ENCODE assay signal across 21 cellular contexts in the genomic region with DNA sequence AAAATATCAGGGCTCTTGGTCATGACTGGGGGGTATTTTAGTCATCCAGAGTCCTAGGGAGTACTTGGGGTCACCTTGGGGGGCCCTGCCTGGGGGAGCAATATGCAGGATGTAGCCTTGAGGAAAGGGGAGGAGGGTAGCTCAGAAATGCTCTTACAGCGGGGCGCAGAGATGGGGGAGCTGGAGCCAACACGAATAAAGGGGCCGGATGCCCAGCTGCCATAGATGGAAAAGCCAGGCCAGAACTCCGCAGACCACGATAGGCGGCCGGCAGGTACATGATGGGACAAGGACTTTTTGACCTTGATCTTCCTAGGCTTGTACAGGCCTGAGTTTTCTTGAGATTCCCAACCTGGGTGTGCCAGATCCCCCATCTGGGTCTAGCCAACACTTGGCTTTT. TPM values are rescaled to one million over a fixed set of nuclear protein-coding genes. Genes with fewer than 3 reads are reported as not detected.
DNase-seq lines count a peak whose midpoint lies in the region; ATAC-seq, FAIRE-seq and TF ChIP-seq lines count a peak whose summit lies in the region.
"Had no signal": no experiment of that assay in that cellular context is flagged by ENCODE, and none has a peak within 500 bp of the region (broad histone marks: within the 10 kb centered on the region; RNA-seq: fewer than 3 reads in every experiment).

No MANE protein-coding gene starts in this region.

- FAIRE-seq in HepG2 (lab: Jason Lieb, UNC) (no peak), kidney (lab: Jason Lieb, UNC) (no peak)
- FAIRE-seq: A549, GM12891, GM19239, H1 had no signal

- TF ChIP-seq POLR2A in right lobe of liver (IDR thresholded peaks at IDR 0.05) (no peak), HepG2 (IDR thresholded peaks at IDR 0.05; ENCODE audit: insufficient read depth in 1 of 2, low read depth in 2 of 2, low read length in 2 of 2) (no peak), sigmoid colon (IDR thresholded peaks at IDR 0.05) (no peak)

- intact Hi-C loops in right lobe of liver (cut with DNase I) (loop anchor here (1.0 to 10.0 kb wide), 3 partner anchors 114 to 190 kb away; no protein-coding TSS in a partner anchor), HepG2 (cut with micrococcal nuclease; ENCODE audit: unreplicated experiment) (loop anchor here (10.0 kb wide), 1 partner anchor 190 kb away; no protein-coding TSS in a partner anchor), kidney (cut with DNase I) (no loop called here), sigmoid colon (cut with DNase I) (loop anchor here (1.0 to 10.0 kb wide), 2 partner anchors 114 to 390 kb away; no protein-coding TSS in a partner anchor)

- no peak overlapping the region for H2AFZ ChIP-seq in HepG2 (ENCODE audit: low read length)
- H2AFZ ChIP-seq: GM23248 had no signal

- 40% methylated on average over 1 of the region's 8 CpGs for WGBS in right lobe of liver (ENCODE audit: insufficient coverage, low coverage, low lambda C conversion rate, missing lambda C conversion rate)
- 63% methylated on average over 8 of the region's 8 CpGs for WGBS in HepG2 (ENCODE audit: low lambda C conversion rate)
- 91 to 92% methylated on average over 8 of the region's 8 CpGs for WGBS in sigmoid colon, 2 donors

- TF ChIP-seq EP300 in HepG2 (IDR thresholded peaks at IDR 0.05; ENCODE audit: low read depth in 2 of 2, low read length in 2 of 2) (no peak), HepG2 (CRISPR knock-in tag; IDR thresholded peaks at IDR 0.05; ENCODE audit: borderline replicate concordance) (no peak), sigmoid colon (IDR thresholded peaks at IDR 0.05) (no peak)

- H3K9ac ChIP-seq in HepG2 (ENCODE audit: insufficient read depth, low read depth, low read length), result no peak overlapping the region
- no peak overlapping the region for H3K9ac ChIP-seq in kidney (ENCODE audit: low read length in 2 of 2)
- H3K9ac ChIP-seq: BLaER1 treated with 17β-estradiol and CSF1 and Interleukin-3, amounts not matched to agents 10 nM and 100 nM; GM23248 had no signal

- TF ChIP-seq RAD21 in HepG2 (CRISPR knock-in tag; IDR thresholded peaks at IDR 0.05), result no peak

- no peak for ATAC-seq in right lobe of liver
- ATAC-seq in HepG2, result no peak
- ATAC-seq in GM18867 (IDR thresholded peaks at IDR 0.05; ENCODE audit: unreplicated experiment), result no peak

- H3K36me3 ChIP-seq in right lobe of liver, result no peaks in the 10 kb centered on the region
- no peaks in the 10 kb centered on the region for H3K36me3 ChIP-seq in HepG2 (replicated peaks in 1 of 2; ENCODE audit: control insufficient read depth in 1 of 2, insufficient read depth in 2 of 2, low read length in 2 of 2)
- H3K36me3 ChIP-seq in kidney (ENCODE audit: control insufficient read depth in 1 of 2, insufficient read depth in 2 of 2, low read length in 2 of 2), result no peaks in the 10 kb centered on the region
- no peaks in the 10 kb centered on the region for H3K36me3 ChIP-seq in sigmoid colon
- H3K36me3 ChIP-seq: BE2C; BLaER1 treated with 17β-estradiol and CSF1 and Interleukin-3, amounts not matched to agents 10 nM and 100 nM had no signal

- POLR2A ChIA-PET in HepG2 (lab: Yijun Ruan, JAX), result no interaction called here

- H3K27me3 ChIP-seq in right lobe of liver, result no peaks in the 10 kb centered on the region
- H3K27me3 ChIP-seq in HepG2 (ENCODE audit: control insufficient read depth in 1 of 2, insufficient read depth in 2 of 2, low read length in 2 of 2), result peaks cover 3 to 17% of the 10 kb centered on the region in 2 experiments; a peak in 3 of 5 replicates
- no peaks in the 10 kb centered on the region for H3K27me3 ChIP-seq in sigmoid colon
- H3K27me3 ChIP-seq: BE2C; BLaER1 treated with 17β-estradiol and CSF1 and Interleukin-3, amounts not matched to agents 10 nM and 100 nM had no signal

- H3K4me1 ChIP-seq in right lobe of liver (no peaks in the 10 kb centered on the region), HepG2 (ENCODE audit: insufficient read depth, low read length) (no peaks in the 10 kb centered on the region), kidney (ENCODE audit: control insufficient read depth in 1 of 2, insufficient read depth in 1 of 2, low read depth in 1 of 2, low read length in 2 of 2) (no peaks in the 10 kb centered on the region), sigmoid colon (no peaks in the 10 kb centered on the region)
- H3K4me1 ChIP-seq: A549; BE2C; BLaER1 treated with 17β-estradiol and CSF1 and Interleukin-3, amounts not matched to agents 10 nM and 100 nM had no signal

- in situ Hi-C loops in HepG2 (cut with HindIII; ENCODE audit: extremely low pct_ligation_motif_present, low pct_unique_long_range_greater_than_20kb), result loop anchor here (5.0 kb wide), 1 partner anchor 117 kb away; no protein-coding TSS in a partner anchor

- no peaks in the 10 kb centered on the region for H3K79me2 ChIP-seq in HepG2 (ENCODE audit: insufficient read depth, low read length)

- no peaks in the 10 kb centered on the region; the same call in none of the 2 replicates for H4K20me1 ChIP-seq in HepG2 (ENCODE audit: insufficient read depth, low read length)

- no peaks in the 10 kb centered on the region for H3K9me3 ChIP-seq in right lobe of liver
- H3K9me3 ChIP-seq in HepG2 (ENCODE audit: low read length), result peaks cover 11% of the 10 kb centered on the region
- no peaks in the 10 kb centered on the region for H3K9me3 ChIP-seq in kidney (ENCODE audit: control insufficient read depth in 1 of 2, low read length in 2 of 2)
- H3K9me3 ChIP-seq in sigmoid colon, result no peaks in the 10 kb centered on the region
- H3K9me3 ChIP-seq: BE2C had no signal

- H3K27ac ChIP-seq in right lobe of liver (no peak overlapping the region), HepG2 (ENCODE audit: extremely low read length, insufficient read depth, low read length) (no peak overlapping the region), kidney (ENCODE audit: low read depth in 2 of 2, low read length in 2 of 2) (no peak overlapping the region), sigmoid colon (no peak overlapping the region)
- H3K27ac ChIP-seq: A549; BLaER1 treated with 17β-estradiol and CSF1 and Interleukin-3, amounts not matched to agents 10 nM and 100 nM; GM23248 had no signal

- no peak for TF ChIP-seq CTCF in right lobe of liver (IDR thresholded peaks at IDR 0.05)
- TF ChIP-seq CTCF in HepG2 (CRISPR knock-in tag; IDR thresholded peaks at IDR 0.05), result no peak
- TF ChIP-seq CTCF in kidney (IDR thresholded peaks at IDR 0.05; ENCODE audit: borderline replicate concordance, extremely low read depth, insufficient read depth), result no peak
- no peak for TF ChIP-seq CTCF in sigmoid colon (IDR thresholded peaks at IDR 0.05)

- H3K4me3 ChIP-seq in right lobe of liver (no peak overlapping the region), HepG2 (replicated peaks in 1 of 3; ENCODE audit: insufficient read depth in 1 of 3, low read depth in 2 of 3, low read length in 3 of 3) (no peak overlapping the region), kidney (ENCODE audit: low read length in 2 of 2) (no peak overlapping the region), sigmoid colon (no peak overlapping the region)
- H3K4me3 ChIP-seq: A549; BLaER1 treated with 17β-estradiol and CSF1 and Interleukin-3, amounts not matched to agents 10 nM and 100 nM; GM23248 had no signal

- no peak overlapping the region for H3K4me2 ChIP-seq in HepG2 (ENCODE audit: low read depth, low read length)
- H3K4me2 ChIP-seq: A549; BLaER1 treated with 17β-estradiol and CSF1 and Interleukin-3, amounts not matched to agents 10 nM and 100 nM had no signal

- peak in 2 of 3 donors; percentile 2 to 27 for DNase-seq in right lobe of liver
- no peak for DNase-seq in HepG2 (ENCODE audit: low spot score)
- peak; percentile 52 for DNase-seq in kidney
- peak; percentile 45 for DNase-seq in sigmoid colon
- no peak for DNase-seq in NCI-H2081 treated with DMSO at 0.1 percent for 48 hours (lab: John Stamatoyannopoulos, UW)
- no peak for DNase-seq in activated CD4-positive, alpha-beta T cell treated with anti-CD3 and anti-CD28 coated beads for 4 hours
- DNase-seq: ACHN; BE2C; Calu3; CD4-positive, alpha-beta memory T cell; DMS79 treated with DMSO at 0.1 percent for 48 hours; GF-D8; GM23248; HCEC 1CT had no signal

- BruUV-seq in HepG2 (replicated peaks; lab: Mats Ljungman, UMichigan), result no TSS peak

- CTCF ChIA-PET in HepG2 (lab: Yijun Ruan, JAX; ENCODE audit: low intra/inter-chr PET ratio, low total read pairs), result interaction anchor here (2.9 kb wide), 1 partner anchor 115 kb away, joined by 17 read pairs; no protein-coding TSS in a partner anchor

TF ChIP-seq in HepG2, 621 proteins besides CTCF, POLR2A, EP300 and RAD21 (continues in another document):
- TF ChIP-seq ZC3H4 (CRISPR knock-in tag; IDR thresholded peaks at IDR 0.05; ENCODE audit: borderline replicate concordance), result no peak
- no peak for TF ChIP-seq TEAD3 (CRISPR knock-in tag; optimal IDR thresholded peaks at IDR 0.05; ENCODE audit: borderline replicate concordance)

RNA-seq across cellular contexts. Expression of a gene that starts 47.7 kb away (rescaled TPM):
- total RNA-seq in right lobe of liver (10 to 100 TPM; 14.5 to 70.1 (median 37.3) TPM), HepG2 (2016; rRNA removed; fragmentation: Illumina TruSeq; extraction: Trizol) (not detected in 2 replicates), kidney (2.1 TPM), sigmoid colon (1 to 10 TPM in 1 of 4 donors, under 1 TPM in 3; 0.16 to 1.4 (median 0.32) TPM)
- not detected in 2 replicates for total RNA-seq in HepG2 (2016; cell fraction: cytosol; rRNA removed; fragmentation: Illumina TruSeq; extraction: Trizol; ENCODE audit: low read depth)
- total RNA-seq in HepG2 (2016; cell fraction: insoluble cytoplasmic fraction; rRNA removed; fragmentation: Illumina TruSeq; extraction: Trizol), result not detected in 2 replicates
- not detected in 2 replicates for total RNA-seq in HepG2 (2016; cell fraction: membrane; rRNA removed; fragmentation: Illumina TruSeq; extraction: Trizol)
- not detected in 2 replicates for total RNA-seq in HepG2 (2016; cell fraction: nucleus; rRNA removed; fragmentation: Illumina TruSeq; extraction: Trizol)
- polyA plus RNA-seq in HepG2 (2011; rRNA removed) (0.04 TPM in 1 of 2 replicates, not detected in the other), kidney (ENCODE audit: insufficient read depth, low read depth, low replicate concordance) (not detected), sigmoid colon (under 1 TPM in 2 of 3 donors, not detected in 1; under 0.01 to 0.31 TPM)
- not detected in 2 replicates for polyA plus RNA-seq in HepG2 (2011; cell fraction: cytosol; rRNA removed)
- polyA plus RNA-seq in HepG2 (2011; cell fraction: nucleus; rRNA removed), result 0.03 and 0.05 TPM in 2 replicates
- polyA plus RNA-seq in HepG2 (2012), result 0.07 TPM in 1 of 2 replicates, not detected in the other
- polyA plus RNA-seq in HepG2 (2016; cell fraction: cytosol; fragmentation: Illumina TruSeq; extraction: Trizol; ENCODE audit: low read depth), result not detected in 2 replicates
- not detected in 2 replicates for polyA plus RNA-seq in HepG2 (2016; cell fraction: insoluble cytoplasmic fraction; fragmentation: Illumina TruSeq; extraction: Trizol; ENCODE audit: low read depth)
- not detected in 2 replicates for polyA plus RNA-seq in HepG2 (2016; cell fraction: membrane; fragmentation: Illumina TruSeq; extraction: Trizol; ENCODE audit: low read depth)
- not detected in 2 replicates for polyA plus RNA-seq in HepG2 (2016; cell fraction: nucleus; fragmentation: Illumina TruSeq; extraction: Trizol; ENCODE audit: insufficient read depth, low read depth)
- not detected in 2 replicates for polyA minus RNA-seq in HepG2 (2011; rRNA and poly(A)+ RNA removed; ENCODE audit: low replicate concordance)
- not detected in 2 replicates for polyA minus RNA-seq in HepG2 (2011; cell fraction: cytosol; rRNA and poly(A)+ RNA removed)
- not detected in 2 replicates for polyA minus RNA-seq in HepG2 (2011; cell fraction: nucleus; rRNA and poly(A)+ RNA removed)
- total RNA-seq: Calu3; CD4-positive, alpha-beta memory T cell; G401; GM23248 had no signal
- polyA plus RNA-seq: A549; CD4-positive, alpha-beta memory T cell; GM23248 had no signal

Comparison
In these comparisons a context has a peak if more than half of its experiments do, and no peak if none do; other contexts are left out.
1. DNase-seq: peak in right lobe of liver (2 of 3), kidney (single experiment) and sigmoid colon (single experiment); none in HepG2 (single experiment), NCI-H2081 treated with DMSO at 0.1 percent for 48 hours (single experiment) and activated CD4-positive, alpha-beta T cell treated with anti-CD3 and anti-CD28 coated beads for 4 hours (0 of 2).